ENCODE assay signal across 1 cellular context in genomic region chr2:206937519-206937918, GRCh38.
TF ChIP-seq lines count a peak whose summit lies in the region.

No MANE protein-coding gene starts in this region.

TF ChIP-seq in GM12878, 131 proteins besides CTCF, POLR2A, EP300 and RAD21 (continued from another document):
- no peak for TF ChIP-seq PKNOX1 (IDR thresholded peaks at IDR 0.05)
- TF ChIP-seq NR2C1 (IDR thresholded peaks at IDR 0.05) = no peak
- peak; percentile 56; the same call in 1 of the 2 replicates for TF ChIP-seq EED (IDR thresholded peaks at IDR 0.05; ENCODE audit: low read depth)
- peak; percentile 71 for TF ChIP-seq BCL11A (IDR thresholded peaks at IDR 0.05; ENCODE audit: low read depth, low read length)
- peak; percentile 80 for TF ChIP-seq MEF2B (IDR thresholded peaks at IDR 0.05; ENCODE audit: partially characterized antibody, poor library complexity, severe bottlenecking)
- TF ChIP-seq SPI1 (IDR thresholded peaks at IDR 0.05; ENCODE audit: borderline replicate concordance, insufficient read depth, low read depth, low read length) = peak; percentile 97
- no peak for TF ChIP-seq TCF3 (IDR thresholded peaks at IDR 0.05; ENCODE audit: borderline replicate concordance, insufficient read depth, low read depth, low read length)
- peak; percentile 67 for TF ChIP-seq IKZF1 (conservative IDR thresholded peaks at IDR 0.05)
- no peak for TF ChIP-seq NBN (IDR thresholded peaks at IDR 0.05)
- peak in 1 of 2 experiments; percentile 84; a peak in 2 of 3 replicates for TF ChIP-seq EGR1 (IDR thresholded peaks at IDR 0.05; ENCODE audit: borderline replicate concordance in 1 of 2, low read depth in 2 of 2, low read length in 2 of 2)
- TF ChIP-seq IKZF2 (IDR thresholded peaks at IDR 0.05) = peak; percentile 76 to 81; a peak in 3 of 4 replicates
- TF ChIP-seq MXI1 (IDR thresholded peaks at IDR 0.05; ENCODE audit: low read depth, low read length) = 0 out of 2 replicates have a peak, but pooled peaks have one; percentile 18
- peak; percentile 98 for TF ChIP-seq IRF4 (IDR thresholded peaks at IDR 0.05; ENCODE audit: low read depth, low read length)
- TF ChIP-seq ATF3 (IDR thresholded peaks at IDR 0.05; ENCODE audit: borderline replicate concordance, extremely low read depth, low read depth, low read length) = no peak
- peak; percentile 17 for TF ChIP-seq BCL3 (IDR thresholded peaks at IDR 0.05; ENCODE audit: borderline replicate concordance, insufficient read depth, low read depth, low read length, poor library complexity, severe bottlenecking)
- TF ChIP-seq PML (IDR thresholded peaks at IDR 0.05; ENCODE audit: low read length) = no peak
- peak; percentile 85 for TF ChIP-seq DPF2 (IDR thresholded peaks at IDR 0.05)
